ENCODE assay signal across 13 cellular contexts in the genomic region with DNA sequence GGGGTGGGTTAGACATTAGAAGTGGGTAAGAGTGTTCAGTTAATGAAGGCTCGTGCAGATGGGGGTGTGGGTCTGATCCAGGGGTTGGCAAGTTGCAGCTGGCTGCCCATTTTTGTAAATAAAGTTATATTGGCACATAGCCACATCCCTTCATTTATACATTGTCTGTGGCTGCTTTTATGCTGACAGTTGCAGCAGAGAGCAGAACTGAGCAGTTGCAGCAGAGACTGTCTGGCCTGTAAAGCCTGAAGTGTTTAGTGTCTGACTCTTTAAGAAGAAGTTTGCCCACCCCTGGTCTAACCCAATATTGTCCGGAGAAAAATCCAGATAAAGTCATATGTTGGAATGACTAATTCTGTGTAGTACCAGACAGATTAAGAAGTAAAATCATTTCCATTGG.
"Had no signal": no experiment of that assay in that cellular context is flagged by ENCODE, and none has a peak within 500 bp of the region (broad histone marks: within the 10 kb centered on the region; RNA-seq: fewer than 3 reads in every experiment).

No MANE protein-coding gene starts in this region.

- H3K79me2 ChIP-seq: parathyroid adenoma had no signal

- H3K27ac ChIP-seq: adrenal gland, dorsolateral prefrontal cortex, left ventricle myocardium inferior, parathyroid adenoma, sigmoid colon, SK-N-MC, thyroid gland had no signal

- H3K27me3 ChIP-seq: adrenal gland, dorsolateral prefrontal cortex, sigmoid colon, thyroid gland had no signal

- DNase-seq: activated CD4-positive, CD25-positive, alpha-beta regulatory T cell treated with anti-CD3 and anti-CD28 coated beads, Interleukin-2, amount 50 U/mL, for 72 hours; activated CD8-positive, alpha-beta memory T cell treated with anti-CD3 and anti-CD28 coated beads, Interleukin-2, amount 50 U/mL, for 4 hours; activated naive CD4-positive, alpha-beta T cell treated with Interleukin-2 at 50 U/mL for 16 hours; adrenal gland; dorsolateral prefrontal cortex; erythroblast; hypothalamus; left ventricle myocardium inferior; sigmoid colon; T1000; thyroid gland had no signal

- H3K9ac ChIP-seq: parathyroid adenoma had no signal

- H3K4me1 ChIP-seq: adrenal gland, parathyroid adenoma, thyroid gland had no signal

- H3K4me3 ChIP-seq: adrenal gland, dorsolateral prefrontal cortex, left ventricle myocardium inferior, sigmoid colon, SK-N-MC, thyroid gland had no signal

- H2AFZ ChIP-seq: parathyroid adenoma had no signal

- H3K9me3 ChIP-seq: adrenal gland, left ventricle myocardium inferior, sigmoid colon, thyroid gland had no signal
